Comparison of ENCODE assay signal across 19 cellular contexts in the genomic region with DNA sequence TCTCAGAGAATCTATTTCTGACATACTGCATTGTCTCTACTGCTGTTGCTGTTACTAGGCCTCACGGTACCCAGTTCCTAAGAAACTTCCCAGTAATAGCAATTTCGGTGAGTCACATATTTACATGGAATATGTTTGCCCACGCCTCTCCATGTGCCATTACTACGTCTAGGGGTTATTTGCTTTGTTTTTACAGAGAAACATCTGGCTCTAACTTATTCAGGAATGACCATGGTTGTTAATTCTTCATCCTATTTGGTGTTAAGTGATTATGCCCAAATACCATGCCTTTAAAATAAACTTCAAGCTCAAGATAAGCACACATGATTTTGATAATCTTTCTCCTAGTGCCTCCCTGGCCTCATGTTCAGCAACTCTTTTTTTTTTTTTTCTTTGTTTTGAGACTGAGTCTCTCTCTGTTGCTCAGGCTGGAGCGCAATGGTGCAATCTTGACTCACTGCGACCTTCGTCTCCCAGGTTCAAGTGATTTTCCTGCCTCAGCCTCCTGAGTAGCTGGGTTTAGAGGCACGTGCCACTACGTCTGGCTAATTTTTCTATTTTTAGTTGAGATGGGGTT.
DNase-seq lines count a peak whose midpoint lies in the region; ATAC-seq and TF ChIP-seq lines count a peak whose summit lies in the region.
"Had no signal": no experiment of that assay in that cellular context is flagged by ENCODE, and none has a peak within 500 bp of the region (broad histone marks: within the 10 kb centered on the region; RNA-seq: fewer than 3 reads in every experiment).

No MANE protein-coding gene starts in this region.

- H3K27ac Mint-ChIP-seq in dendritic cell treated with granulocyte-macrophage colony-stimulating factor and Interleukin-4, amounts not matched to agents 40 ng/mL and 50 ng/mL, for 4 days = peak overlapping the region; percentile 72
- no peak overlapping the region for H3K27ac Mint-ChIP-seq in natural killer cell
- H3K27ac Mint-ChIP-seq: activated CD4-positive, alpha-beta T cell treated with anti-CD3 and anti-CD28 coated beads, Interleukin-2, amount 10 ng/mL, durations not matched to agents 7 days and 5 days; activated naive CD8-positive, alpha-beta T cell treated with anti-CD3 and anti-CD28 coated beads, Interleukin-2, amount 10 ng/mL, durations not matched to agents 7 days and 5 days; activated T-cell treated with anti-CD3 and anti-CD28 coated beads, Interleukin-2, amount 50 U/mL, for 24 hours; memory B cell had no signal

- TF ChIP-seq CTCF in left lung (IDR thresholded peaks at IDR 0.05) = no peak
- TF ChIP-seq CTCF in natural killer cell (IDR thresholded peaks at IDR 0.05) = no peak

- H3K36me3 ChIP-seq in MG63 (no peaks in the 10 kb centered on the region), left lung (no peaks in the 10 kb centered on the region)

- H3K36me3 Mint-ChIP-seq in dendritic cell treated with granulocyte-macrophage colony-stimulating factor and Interleukin-4, amounts not matched to agents 40 ng/mL and 50 ng/mL, for 4 days (ENCODE audit: low read depth) = no peaks in the 10 kb centered on the region
- no peaks in the 10 kb centered on the region for H3K36me3 Mint-ChIP-seq in natural killer cell
- H3K36me3 Mint-ChIP-seq: activated naive CD8-positive, alpha-beta T cell treated with anti-CD3 and anti-CD28 coated beads, Interleukin-2, amount 10 ng/mL, durations not matched to agents 7 days and 5 days; memory B cell had no signal

- intact Hi-C loops in dendritic cell treated with granulocyte-macrophage colony-stimulating factor and Interleukin-4, amounts not matched to agents 40 ng/mL and 50 ng/mL, for 4 days (cut with micrococcal nuclease) = no loop called here
- intact Hi-C loops in left lung (cut with DNase I) = no loop called here
- intact Hi-C loops in natural killer cell (cut with micrococcal nuclease) = no loop called here

- peak; percentile 26 for DNase-seq in COLO668 (lab: John Stamatoyannopoulos, UW; ENCODE audit: unreplicated experiment)
- peak; percentile 4 for DNase-seq in MG63
- no peak for DNase-seq in left lung
- DNase-seq in natural killer cell = no peak
- no peak for DNase-seq in NOMO-1 (lab: John Stamatoyannopoulos, UW; ENCODE audit: unreplicated experiment in 2 of 2)
- DNase-seq in NCI-H82 (lab: John Stamatoyannopoulos, UW) = no peak
- no peak for DNase-seq in activated naive CD4-positive, alpha-beta T cell treated with Interleukin-2 at 50 U/mL for 16 hours
- DNase-seq: activated CD4-positive, alpha-beta T cell treated with anti-CD3 and anti-CD28 coated beads, Interleukin-2, amount 10 ng/mL, durations not matched to agents 7 days and 5 days; activated naive CD8-positive, alpha-beta T cell treated with anti-CD3 and anti-CD28 coated beads, Interleukin-2, amount 10 ng/mL, durations not matched to agents 7 days and 5 days; activated T-cell treated with anti-CD3 and anti-CD28 coated beads, Interleukin-2, amount 50 U/mL, for 24 hours; KG1; NCI-H1694 treated with DMSO at 0.1 percent for 48 hours; NCI-H526 treated with DMSO at 0.1 percent for 48 hours; stimulated activated naive CD8-positive, alpha-beta T cell treated with anti-CD3 and anti-CD28 coated beads, Interleukin-15, Interleukin-2, amounts not matched to agents 100 U/mL and 50 U/mL, for 24 hours had no signal

- no peaks in the 10 kb centered on the region for H3K27me3 Mint-ChIP-seq in dendritic cell treated with granulocyte-macrophage colony-stimulating factor and Interleukin-4, amounts not matched to agents 40 ng/mL and 50 ng/mL, for 4 days
- H3K27me3 Mint-ChIP-seq in natural killer cell (ENCODE audit: low read depth in 2 of 2) = peaks cover 0 to 7% of the 10 kb centered on the region in 2 donors
- H3K27me3 Mint-ChIP-seq: activated CD4-positive, alpha-beta T cell treated with anti-CD3 and anti-CD28 coated beads, Interleukin-2, amount 10 ng/mL, durations not matched to agents 7 days and 5 days; activated naive CD8-positive, alpha-beta T cell treated with anti-CD3 and anti-CD28 coated beads, Interleukin-2, amount 10 ng/mL, durations not matched to agents 7 days and 5 days; activated T-cell treated with anti-CD3 and anti-CD28 coated beads, Interleukin-2, amount 50 U/mL, for 24 hours had no signal

- peaks cover 6% of the 10 kb centered on the region for H3K4me1 Mint-ChIP-seq in dendritic cell treated with granulocyte-macrophage colony-stimulating factor and Interleukin-4, amounts not matched to agents 40 ng/mL and 50 ng/mL, for 4 days (ENCODE audit: low read depth)
- no peaks in the 10 kb centered on the region for H3K4me1 Mint-ChIP-seq in natural killer cell
- H3K4me1 Mint-ChIP-seq: activated CD4-positive, alpha-beta T cell treated with anti-CD3 and anti-CD28 coated beads, Interleukin-2, amount 10 ng/mL, durations not matched to agents 7 days and 5 days; activated naive CD8-positive, alpha-beta T cell treated with anti-CD3 and anti-CD28 coated beads, Interleukin-2, amount 10 ng/mL, durations not matched to agents 7 days and 5 days; memory B cell had no signal

- H3K4me3 ChIP-seq in MG63 (no peak overlapping the region), left lung (no peak overlapping the region)
- H3K4me3 ChIP-seq: skin epidermis had no signal

- no peaks in the 10 kb centered on the region for H3K4me1 ChIP-seq in left lung

- H3K9me3 Mint-ChIP-seq in dendritic cell treated with granulocyte-macrophage colony-stimulating factor and Interleukin-4, amounts not matched to agents 40 ng/mL and 50 ng/mL, for 4 days = peaks cover 19% of the 10 kb centered on the region
- no peaks in the 10 kb centered on the region for H3K9me3 Mint-ChIP-seq in natural killer cell
- H3K9me3 Mint-ChIP-seq: activated CD4-positive, alpha-beta T cell treated with anti-CD3 and anti-CD28 coated beads, Interleukin-2, amount 10 ng/mL, durations not matched to agents 7 days and 5 days had no signal

- H3K9me3 ChIP-seq in MG63 (no peaks in the 10 kb centered on the region), left lung (peaks cover 0 to 8% of the 10 kb centered on the region in 2 donors)

- no peaks in the 10 kb centered on the region for H3K27me3 ChIP-seq in MG63
- no peaks in the 10 kb centered on the region for H3K27me3 ChIP-seq in left lung

- H3K4me3 Mint-ChIP-seq in dendritic cell treated with granulocyte-macrophage colony-stimulating factor and Interleukin-4, amounts not matched to agents 40 ng/mL and 50 ng/mL, for 4 days = no peak overlapping the region
- no peak overlapping the region for H3K4me3 Mint-ChIP-seq in natural killer cell
- H3K4me3 Mint-ChIP-seq: activated CD4-positive, alpha-beta T cell treated with anti-CD3 and anti-CD28 coated beads, Interleukin-2, amount 10 ng/mL, durations not matched to agents 7 days and 5 days; activated naive CD8-positive, alpha-beta T cell treated with anti-CD3 and anti-CD28 coated beads, Interleukin-2, amount 10 ng/mL, durations not matched to agents 7 days and 5 days; activated T-cell treated with anti-CD3 and anti-CD28 coated beads, Interleukin-2, amount 50 U/mL, for 24 hours; memory B cell had no signal

- ATAC-seq in left lung = peak; percentile 33
- no peak for ATAC-seq in natural killer cell
- ATAC-seq: esophagus mucosa; Right ventricle myocardium inferior; stimulated activated naive CD8-positive, alpha-beta T cell treated with anti-CD3 and anti-CD28 coated beads, Interleukin-15, Interleukin-2, amounts not matched to agents 100 U/mL and 50 U/mL, for 24 hours had no signal

- no peak overlapping the region for H3K27ac ChIP-seq in left lung
- H3K27ac ChIP-seq: skin epidermis had no signal

Comparison
In these comparisons a context has a peak if more than half of its experiments do, and no peak if none do; other contexts are left out.
1. DNase-seq: peak in COLO668 (single experiment) and MG63 (single experiment); none in left lung (0 of 2), natural killer cell (single experiment), NOMO-1 (0 of 2), NCI-H82 (single experiment) and activated naive CD4-positive, alpha-beta T cell treated with Interleukin-2 at 50 U/mL for 16 hours (single experiment).